In the genomic region with DNA sequence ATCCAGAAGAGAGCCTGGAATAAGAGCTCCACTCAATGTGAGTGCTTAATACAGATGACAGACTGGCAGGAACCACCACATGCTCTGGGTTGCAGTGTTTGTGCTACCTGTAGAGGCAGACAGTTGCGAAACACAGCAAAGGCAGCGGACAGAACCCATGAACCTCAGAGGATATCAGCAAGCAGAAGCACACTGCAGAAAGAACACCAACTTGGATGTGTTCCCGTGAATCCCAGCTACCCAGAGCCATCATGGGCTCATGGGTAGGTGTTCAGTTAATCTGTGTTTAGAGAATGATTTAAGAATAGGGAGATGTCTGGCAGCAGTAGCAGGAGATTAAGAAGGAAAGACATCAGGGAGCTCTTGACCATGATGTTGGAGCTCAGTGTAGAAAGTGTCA, we compare ENCODE assay signal across 25 cellular contexts.
"Had no signal": no experiment of that assay in that cellular context is flagged by ENCODE, and none has a peak within 500 bp of the region (broad histone marks: within the 10 kb centered on the region; RNA-seq: fewer than 3 reads in every experiment).

No MANE protein-coding gene starts in this region.

- H3K4me3 ChIP-seq: SJSA1, SK-N-MC had no signal

- DNase-seq: Karpas-422, KG1, MM.1S, MV-4-11, NCI-H1048, NCI-H1105, NCI-H1417, NCI-H1436 treated with DMSO at 0.1 percent for 48 hours, NCI-H1694, NCI-H187 treated with DMSO at 0.1 percent for 48 hours, NCI-H2081 treated with DMSO at 0.1 percent for 48 hours, NCI-H2171, NCI-H226, NCI-H446, NCI-H510A, NCI-H524 treated with DMSO at 0.1 percent for 48 hours, NCI-H69, NCI-H774, Right ventricle myocardium superior, RPMI8226, SIG-M5, SW 1271, T-cell had no signal

- H3K9me3 ChIP-seq: SJSA1 had no signal

- H3K27ac ChIP-seq: SJSA1, SK-N-MC had no signal

- H3K27me3 ChIP-seq: SJSA1 had no signal

- ATAC-seq: T-cell had no signal

- H3K36me3 ChIP-seq: SJSA1 had no signal
